32 cellular contexts compared by ENCODE assay signal in the genomic region with DNA sequence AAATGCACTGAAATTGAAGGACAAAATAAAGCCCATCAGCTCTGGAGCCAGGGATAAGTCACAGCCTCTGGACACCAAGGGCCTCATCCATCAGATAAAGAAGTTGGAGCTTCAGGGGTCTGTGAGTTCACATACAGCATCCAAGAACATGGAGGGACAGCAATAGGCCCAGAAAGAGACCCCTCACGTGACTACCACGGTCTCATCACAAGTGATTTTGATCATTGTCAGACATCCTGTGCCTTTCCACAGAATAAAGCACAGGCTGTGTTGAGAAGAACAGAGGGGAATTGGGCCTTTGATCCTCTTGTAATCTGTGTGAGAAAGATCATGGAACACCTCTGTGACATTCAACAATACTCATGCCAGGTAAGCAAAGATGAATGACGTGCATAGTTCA.
DNase-seq lines count a peak whose midpoint lies in the region; ATAC-seq, FAIRE-seq and TF ChIP-seq lines count a peak whose summit lies in the region.
"Had no signal": no experiment of that assay in that cellular context is flagged by ENCODE, and none has a peak within 500 bp of the region (broad histone marks: within the 10 kb centered on the region; RNA-seq: fewer than 3 reads in every experiment).

No MANE protein-coding gene starts in this region.

- H3K9ac ChIP-seq in K562 (ENCODE audit: insufficient read depth in 1 of 2, low read depth in 2 of 2, low read length in 2 of 2), result no peak overlapping the region
- H3K9ac ChIP-seq: BLaER1; BLaER1 treated with 17β-estradiol and CSF1 and Interleukin-3, amounts not matched to agents 10 nM and 100 nM had no signal

- POLR2A ChIA-PET in K562 (lab: Yijun Ruan, JAX), result interaction anchor here (1.0 to 1.5 kb wide), 4 partner anchors 9 to 28 kb away, joined by 3 to 4 read pairs (median 4); no protein-coding TSS in a partner anchor

- ATAC-seq in K562, result peak; percentile 34
- ATAC-seq: A549; CD8-positive, alpha-beta T cell had no signal

- TF ChIP-seq EP300 in K562 (IDR thresholded peaks at IDR 0.05; ENCODE audit: low read length), result no peak

- no peaks in the 10 kb centered on the region for H3K9me3 ChIP-seq in K562 (replicated peaks; ENCODE audit: control insufficient read depth, insufficient read depth, low read depth, low read length)
- H3K9me3 ChIP-seq: A549; BE2C; BLaER1; BLaER1 treated with 17β-estradiol and CSF1 and Interleukin-3, amounts not matched to agents 10 nM and 100 nM; Caco-2 had no signal

- intact Hi-C loops in K562 (cut with micrococcal nuclease), result no loop called here

- no peak overlapping the region for H3K27ac ChIP-seq in K562 (ENCODE audit: extremely low read depth, low read depth, low read length)
- H3K27ac ChIP-seq: 22Rv1; A549; BLaER1; BLaER1 treated with 17β-estradiol and CSF1 and Interleukin-3, amounts not matched to agents 10 nM and 100 nM had no signal

- H3K27ac Mint-ChIP-seq in mesothelial cell of epicardium, result peak overlapping the region; percentile 48
- H3K27ac Mint-ChIP-seq: B cell; CD14-positive monocyte; CD4-positive, alpha-beta memory T cell; CD4-positive, alpha-beta T cell; CD4-positive, CD25-positive, alpha-beta regulatory T cell; CD8-positive, alpha-beta T cell had no signal

- no peak for TF ChIP-seq CTCF in K562 (IDR thresholded peaks at IDR 0.05 in 2 of 3, conservative IDR thresholded peaks at IDR 0.05 in 1 of 3; ENCODE audit: insufficient read depth in 2 of 3, low read depth in 1 of 3, low read length in 3 of 3)
- no peak for TF ChIP-seq CTCF in mesothelial cell of epicardium (IDR thresholded peaks at IDR 0.05; ENCODE audit: unreplicated experiment)

- TF ChIP-seq POLR2A in K562 (conservative IDR thresholded peaks at IDR 0.05), result no peak

- H3K27me3 Mint-ChIP-seq in mesothelial cell of epicardium (ENCODE audit: low read depth), result no peaks in the 10 kb centered on the region
- H3K27me3 Mint-ChIP-seq: B cell; CD4-positive, alpha-beta T cell; CD4-positive, CD25-positive, alpha-beta regulatory T cell had no signal

- no peaks in the 10 kb centered on the region for H4K20me1 ChIP-seq in K562 (replicated peaks; ENCODE audit: control insufficient read depth, insufficient read depth, low read length)
- H4K20me1 ChIP-seq: BLaER1; BLaER1 treated with 17β-estradiol and CSF1 and Interleukin-3, amounts not matched to agents 10 nM and 100 nM had no signal

- no peaks in the 10 kb centered on the region for H3K36me3 Mint-ChIP-seq in mesothelial cell of epicardium
- H3K36me3 Mint-ChIP-seq: CD14-positive monocyte; CD4-positive, alpha-beta memory T cell; CD4-positive, CD25-positive, alpha-beta regulatory T cell; CD8-positive, alpha-beta T cell had no signal

- H2AFZ ChIP-seq in K562 (ENCODE audit: low read depth, low read length), result peak overlapping the region; percentile 72

- no peaks in the 10 kb centered on the region for H3K79me2 ChIP-seq in K562 (ENCODE audit: control insufficient read depth, insufficient read depth, low read length)

- no peaks in the 10 kb centered on the region for H3K27me3 ChIP-seq in K562 (ENCODE audit: control insufficient read depth in 2 of 2, insufficient read depth in 2 of 2, low read length in 2 of 2)
- H3K27me3 ChIP-seq: BE2C; BLaER1; BLaER1 treated with 17β-estradiol and CSF1 and Interleukin-3, amounts not matched to agents 10 nM and 100 nM had no signal

- no peak for TF ChIP-seq RAD21 in K562 (CRISPR knock-in tag; conservative IDR thresholded peaks at IDR 0.05 in 1 of 2, IDR thresholded peaks at IDR 0.05 in 1 of 2)

- 8% methylated on average over 3 of the region's 3 CpGs for WGBS in K562 (ENCODE audit: insufficient coverage, low coverage, missing lambda C conversion rate)

- H3K4me2 ChIP-seq in K562 (ENCODE audit: insufficient read depth, low read length), result peak overlapping the region; percentile 8; the same call in 1 of the 2 replicates
- H3K4me2 ChIP-seq: A549; BLaER1; BLaER1 treated with 17β-estradiol and CSF1 and Interleukin-3, amounts not matched to agents 10 nM and 100 nM had no signal

- peaks cover 13% of the 10 kb centered on the region for H3K4me1 Mint-ChIP-seq in mesothelial cell of epicardium
- H3K4me1 Mint-ChIP-seq: B cell; CD14-positive monocyte; CD4-positive, alpha-beta memory T cell; CD8-positive, alpha-beta memory T cell had no signal

- peaks cover 8% of the 10 kb centered on the region for H3K9me3 Mint-ChIP-seq in mesothelial cell of epicardium
- H3K9me3 Mint-ChIP-seq: CD4-positive, alpha-beta T cell; CD8-positive, alpha-beta T cell had no signal

- H3K4me3 Mint-ChIP-seq in mesothelial cell of epicardium, result no peak overlapping the region
- H3K4me3 Mint-ChIP-seq: B cell; CD14-positive monocyte; CD4-positive, alpha-beta memory T cell; CD4-positive, alpha-beta T cell; CD4-positive, CD25-positive, alpha-beta regulatory T cell; CD8-positive, alpha-beta memory T cell; CD8-positive, alpha-beta T cell had no signal

- in situ Hi-C loops in K562 (cut with MboI), result no loop called here

- CTCF ChIA-PET in K562 (lab: Yijun Ruan, JAX; ENCODE audit: low intra/inter-chr PET ratio), result no interaction called here

- BruUV-seq in K562 (replicated peaks; lab: Mats Ljungman, UMichigan), result no TSS peak

- H3K4me3 ChIP-seq in K562, result no peak overlapping the region
- H3K4me3 ChIP-seq: A549; BLaER1; BLaER1 treated with 17β-estradiol and CSF1 and Interleukin-3, amounts not matched to agents 10 nM and 100 nM had no signal

- FAIRE-seq in K562 (lab: Jason Lieb, UNC), result peak; percentile 72
- FAIRE-seq: A204.1, A549, D721Med had no signal

- peaks cover 0 to 17% of the 10 kb centered on the region in 2 experiments; a peak in 3 of 5 replicates for H3K4me1 ChIP-seq in K562 (replicated peaks in 1 of 2; ENCODE audit: control insufficient read depth in 2 of 2, insufficient read depth in 2 of 2, low read length in 2 of 2)
- H3K4me1 ChIP-seq: BE2C; BLaER1; BLaER1 treated with 17β-estradiol and CSF1 and Interleukin-3, amounts not matched to agents 10 nM and 100 nM had no signal

- H3K36me3 ChIP-seq in K562 (ENCODE audit: control insufficient read depth, insufficient read depth, low read length), result no peaks in the 10 kb centered on the region
- H3K36me3 ChIP-seq: BE2C; BLaER1; BLaER1 treated with 17β-estradiol and CSF1 and Interleukin-3, amounts not matched to agents 10 nM and 100 nM had no signal

- DNase-seq in K562 (ENCODE audit: extremely low read depth in 1 of 4, low spot score in 3 of 4) (peak in 1 of 4 experiments; percentile 3), mesothelial cell of epicardium (ENCODE audit: low spot score in 2 of 2, unreplicated experiment in 2 of 2) (no peak), GOT3 (lab: John Stamatoyannopoulos, UW) (no peak), pons (ENCODE audit: low spot score) (no peak)
- DNase-seq: 8988T; ACHN; AML-193; BE2C; C1 segment of cervical spinal cord; Caco-2; Calu3; CD4-positive, alpha-beta memory T cell; CD4-positive, alpha-beta T cell; CD4-positive, CD25-positive, alpha-beta regulatory T cell; CD8-positive, alpha-beta memory T cell; CD8-positive, alpha-beta T cell; COR-L47; DMS 273 treated with DMSO at 0.1 percent for 48 hours; DMS153; DMS53; DMS79; DMS79 treated with DMSO at 0.1 percent for 48 hours; DND-41; EL had no signal

- no peaks in the 10 kb centered on the region for H3K9me1 ChIP-seq in K562 (ENCODE audit: control insufficient read depth, insufficient read depth, low read length)

TF ChIP-seq in K562, 482 proteins besides CTCF, POLR2A, EP300 and RAD21 (continues in another document):
- TF ChIP-seq SMAD4 (CRISPR knock-in tag; conservative IDR thresholded peaks at IDR 0.05), result no peak
- TF ChIP-seq BHLHE40 (IDR thresholded peaks at IDR 0.05; ENCODE audit: low read length), result peak; percentile 35; the same call in 1 of the 2 replicates
- TF ChIP-seq USF1 (CRISPR knock-in tag; IDR thresholded peaks at IDR 0.05), result peak; percentile 45; the same call in 1 of the 2 replicates
- TF ChIP-seq FOXK2 (conservative IDR thresholded peaks at IDR 0.05 in 1 of 2, IDR thresholded peaks at IDR 0.05 in 1 of 2; ENCODE audit: low read depth in 2 of 2), result no peak
- TF ChIP-seq ZNF146 (CRISPR knock-in tag; IDR thresholded peaks at IDR 0.05; ENCODE audit: unreplicated experiment), result no peak
- no peak for TF ChIP-seq CBFA2T3 (IDR thresholded peaks at IDR 0.05)
- no peak for TF ChIP-seq ZNF165 (CRISPR knock-in tag; IDR thresholded peaks at IDR 0.05; ENCODE audit: borderline replicate concordance)
- TF ChIP-seq ETS1 (conservative IDR thresholded peaks at IDR 0.05; ENCODE audit: control insufficient read depth, low read depth, low read length), result no peak
- TF ChIP-seq TAL1 (IDR thresholded peaks at IDR 0.05), result no peak
- TF ChIP-seq CEBPG (CRISPR knock-in tag; IDR thresholded peaks at IDR 0.05), result no peak
- TF ChIP-seq CEBPG (tag; conservative IDR thresholded peaks at IDR 0.05 in 1 of 2, IDR thresholded peaks at IDR 0.05 in 1 of 2), result no peak
- TF ChIP-seq, protein P1, sequence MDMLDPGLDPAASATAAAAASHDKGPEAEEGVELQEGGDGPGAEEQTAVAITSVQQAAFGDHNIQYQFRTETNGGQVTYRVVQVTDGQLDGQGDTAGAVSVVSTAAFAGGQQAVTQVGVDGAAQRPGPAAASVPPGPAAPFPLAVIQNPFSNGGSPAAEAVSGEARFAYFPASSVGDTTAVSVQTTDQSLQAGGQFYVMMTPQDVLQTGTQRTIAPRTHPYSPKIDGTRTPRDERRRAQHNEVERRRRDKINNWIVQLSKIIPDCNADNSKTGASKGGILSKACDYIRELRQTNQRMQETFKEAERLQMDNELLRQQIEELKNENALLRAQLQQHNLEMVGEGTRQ (CRISPR knock-in tag; IDR thresholded peaks at IDR 0.05), result peak; percentile 54; the same call in 1 of the 2 replicates
- no peak for TF ChIP-seq NR2F6 (CRISPR knock-in tag; IDR thresholded peaks at IDR 0.05)
